In genomic region chr5:770585-770984, GRCh38 we compare ENCODE assay signal across 5 cellular contexts. TPM values are rescaled to one million over a fixed set of nuclear protein-coding genes. Genes with fewer than 3 reads are reported as not detected.
"Had no signal": no experiment of that assay in that cellular context is flagged by ENCODE, and none has a peak within 500 bp of the region (broad histone marks: within the 10 kb centered on the region; RNA-seq: fewer than 3 reads in every experiment).

No MANE protein-coding gene starts in this region.

RNA-seq across cellular contexts. Expression of gene ZDHHC11B, which starts 13.9 kb away (rescaled TPM):
- total RNA-seq: fibroblast of villous mesenchyme; glomerular endothelial cell; myocyte; renal cortical epithelial cell; T-helper 1 cell treated with Interleukin-12 subunit alpha and Interleukin-12 subunit beta and Interleukin-4 antibody, amounts not matched to agents 30 ng/mL and 1 ng/mL, for 36 hours had no signal
